1 cellular context compared by ENCODE assay signal in the genomic region with DNA sequence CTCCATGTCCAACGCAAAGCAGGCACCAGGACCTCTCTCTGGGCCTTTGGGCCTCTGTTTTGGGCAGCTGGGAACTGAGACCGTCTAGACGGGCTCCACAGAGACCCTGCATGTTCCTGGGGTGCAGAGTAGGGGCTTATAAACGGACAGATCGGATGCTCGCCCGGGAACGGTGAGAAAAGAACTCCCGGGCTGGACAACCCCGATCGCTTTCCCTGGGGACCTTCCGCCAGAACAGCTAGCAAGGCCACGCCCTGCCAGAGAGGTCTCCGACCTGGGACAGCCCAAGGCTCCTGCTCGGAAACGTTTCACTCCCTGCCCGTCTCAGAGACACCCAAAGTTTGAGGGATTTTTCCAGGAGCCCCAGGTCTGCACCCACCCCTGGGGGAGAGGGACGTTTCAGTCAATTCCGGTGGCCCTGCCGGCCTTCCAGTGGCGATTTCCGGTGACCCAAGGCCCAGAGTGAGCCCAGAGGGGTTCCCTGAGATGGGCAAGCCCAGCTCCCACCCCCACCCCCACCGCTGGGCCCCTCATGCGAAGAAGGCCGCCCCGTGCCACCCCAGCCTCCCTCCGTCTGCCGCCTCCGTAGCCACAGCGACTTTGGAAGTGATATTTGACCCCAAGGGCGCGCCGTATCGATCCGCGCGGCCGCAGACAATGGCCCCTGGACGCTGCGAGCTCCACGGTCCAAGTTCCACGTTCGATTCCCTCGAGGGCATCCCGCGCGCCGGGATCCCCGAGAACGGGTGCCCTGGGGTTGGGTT.
TF ChIP-seq lines count a peak whose summit lies in the region.

No MANE protein-coding gene starts in this region.

TF ChIP-seq in SK-N-SH, 30 proteins besides CTCF, POLR2A, EP300 and RAD21 (continued from another document):
- TF ChIP-seq USF2 (IDR thresholded peaks at IDR 0.05; ENCODE audit: borderline replicate concordance, low read depth, low read length) (no peak), CHD2 (IDR thresholded peaks at IDR 0.05; ENCODE audit: low read length, partially characterized antibody) (no peak), JUND (IDR thresholded peaks at IDR 0.05) (no peak), SIN3A (IDR thresholded peaks at IDR 0.05; ENCODE audit: borderline replicate concordance, low read depth, low read length) (peak; percentile 7; the same call in 1 of the 2 replicates), SMC3 (IDR thresholded peaks at IDR 0.05; ENCODE audit: low read depth, low read length) (no peak), FOXM1 (IDR thresholded peaks at IDR 0.05; ENCODE audit: low read depth) (no peak), FOXJ3 (CRISPR knock-in tag; IDR thresholded peaks at IDR 0.05) (no peak), MEF2A (IDR thresholded peaks at IDR 0.05; ENCODE audit: borderline replicate concordance, low read depth) (no peak)
- TF ChIP-seq, protein P1, sequence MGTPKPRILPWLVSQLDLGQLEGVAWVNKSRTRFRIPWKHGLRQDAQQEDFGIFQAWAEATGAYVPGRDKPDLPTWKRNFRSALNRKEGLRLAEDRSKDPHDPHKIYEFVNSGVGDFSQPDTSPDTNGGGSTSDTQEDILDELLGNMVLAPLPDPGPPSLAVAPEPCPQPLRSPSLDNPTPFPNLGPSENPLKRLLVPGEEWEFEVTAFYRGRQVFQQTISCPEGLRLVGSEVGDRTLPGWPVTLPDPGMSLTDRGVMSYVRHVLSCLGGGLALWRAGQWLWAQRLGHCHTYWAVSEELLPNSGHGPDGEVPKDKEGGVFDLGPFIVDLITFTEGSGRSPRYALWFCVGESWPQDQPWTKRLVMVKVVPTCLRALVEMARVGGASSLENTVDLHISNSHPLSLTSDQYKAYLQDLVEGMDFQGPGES (IDR thresholded peaks at IDR 0.05; ENCODE audit: low read depth, low read length), result no peak
- TF ChIP-seq, protein P2, sequence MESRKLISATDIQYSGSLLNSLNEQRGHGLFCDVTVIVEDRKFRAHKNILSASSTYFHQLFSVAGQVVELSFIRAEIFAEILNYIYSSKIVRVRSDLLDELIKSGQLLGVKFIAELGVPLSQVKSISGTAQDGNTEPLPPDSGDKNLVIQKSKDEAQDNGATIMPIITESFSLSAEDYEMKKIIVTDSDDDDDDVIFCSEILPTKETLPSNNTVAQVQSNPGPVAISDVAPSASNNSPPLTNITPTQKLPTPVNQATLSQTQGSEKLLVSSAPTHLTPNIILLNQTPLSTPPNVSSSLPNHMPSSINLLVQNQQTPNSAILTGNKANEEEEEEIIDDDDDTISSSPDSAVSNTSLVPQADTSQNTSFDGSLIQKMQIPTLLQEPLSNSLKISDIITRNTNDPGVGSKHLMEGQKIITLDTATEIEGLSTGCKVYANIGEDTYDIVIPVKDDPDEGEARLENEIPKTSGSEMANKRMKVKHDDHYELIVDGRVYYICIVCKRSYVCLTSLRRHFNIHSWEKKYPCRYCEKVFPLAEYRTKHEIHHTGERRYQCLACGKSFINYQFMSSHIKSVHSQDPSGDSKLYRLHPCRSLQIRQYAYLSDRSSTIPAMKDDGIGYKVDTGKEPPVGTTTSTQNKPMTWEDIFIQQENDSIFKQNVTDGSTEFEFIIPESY (IDR thresholded peaks at IDR 0.05; ENCODE audit: borderline replicate concordance, low read depth), result no peak
